In the genomic region with DNA sequence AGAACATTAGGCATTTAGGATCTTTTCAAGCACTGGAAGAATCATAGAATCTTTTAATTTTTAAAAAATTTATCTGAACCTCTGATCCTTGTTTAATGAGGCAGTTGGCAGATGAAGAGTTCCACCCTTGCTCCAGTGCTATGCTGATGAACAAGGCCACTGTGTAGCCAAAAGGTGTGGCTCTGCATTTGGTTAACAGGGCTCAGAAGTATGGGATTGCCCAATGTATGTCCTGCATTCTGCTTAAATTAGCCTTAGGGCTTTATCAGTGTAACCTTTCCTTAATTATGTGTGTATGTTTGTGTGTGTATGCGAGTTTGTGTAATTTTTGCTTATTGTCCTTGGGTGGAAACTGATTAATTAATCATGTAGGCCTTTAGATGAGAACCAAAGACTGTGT, we compare ENCODE assay signal across 16 cellular contexts. TPM values are rescaled to one million over a fixed set of nuclear protein-coding genes. Genes with fewer than 3 reads are reported as not detected.
A peak's percentile ranks its signal among the peaks of the same experiment; 100 is the strongest.
DNase-seq lines count a peak whose midpoint lies in the region; ATAC-seq and TF ChIP-seq lines count a peak whose summit lies in the region.
"Had no signal": no experiment of that assay in that cellular context is flagged by ENCODE, and none has a peak within 500 bp of the region (broad histone marks: within the 10 kb centered on the region; RNA-seq: fewer than 3 reads in every experiment).

No MANE protein-coding gene starts in this region.

- no peak overlapping the region for H3K23ac ChIP-seq in trophoblast cell (ENCODE audit: low read length)

- H3K9ac ChIP-seq in PC-3 (ENCODE audit: low read length) (no peak overlapping the region), mammary epithelial cell (ENCODE audit: insufficient read depth, low read length) (no peak overlapping the region), trophoblast cell (ENCODE audit: low read length) (no peak overlapping the region)

- H4K91ac ChIP-seq in trophoblast cell (ENCODE audit: low read depth, low read length): no peak overlapping the region

- BruUV-seq in PC-3 (replicated peaks; lab: Mats Ljungman, UMichigan) (no TSS peak), mammary epithelial cell (replicated peaks; lab: Mats Ljungman, UMichigan) (no TSS peak)

- no peak overlapping the region for H4K8ac ChIP-seq in trophoblast cell (ENCODE audit: low read depth, low read length)

- H3K9me3 ChIP-seq in PC-3 (ENCODE audit: low read length) (no peaks in the 10 kb centered on the region), mammary epithelial cell (replicated peaks; ENCODE audit: insufficient read depth, low read length) (no peaks in the 10 kb centered on the region), trophoblast cell (ENCODE audit: insufficient read depth, low read depth, low read length) (no peaks in the 10 kb centered on the region)
- H3K9me3 ChIP-seq: HAP-1 had no signal

- no peak overlapping the region for H2AFZ ChIP-seq in PC-3 (ENCODE audit: low read length)
- no peak overlapping the region for H2AFZ ChIP-seq in mammary epithelial cell (ENCODE audit: low read depth, low read length)
- H2AFZ ChIP-seq in trophoblast cell (ENCODE audit: insufficient read depth, low read length, poor library complexity): no peak overlapping the region

- H3F3A ChIP-seq in PC-3 (ENCODE audit: low read length, unreplicated experiment): no peaks in the 10 kb centered on the region

- no peak overlapping the region for H3K18ac ChIP-seq in trophoblast cell (ENCODE audit: low read length)

- no peak overlapping the region for H2BK5ac ChIP-seq in trophoblast cell (ENCODE audit: low read depth, low read length, poor library complexity)

- peak; percentile 5 for DNase-seq in PC-3
- DNase-seq in mammary epithelial cell: peak; percentile 38
- peak; percentile 21 to 65 for DNase-seq in trophoblast cell
- no peak for DNase-seq in NOMO-1 treated with DMSO at 0.1 percent for 48 hours (lab: John Stamatoyannopoulos, UW; ENCODE audit: unreplicated experiment)
- DNase-seq: C1 segment of cervical spinal cord; Calu3; CD4-positive, alpha-beta memory T cell; COR-L47; DMS53; DMS79 treated with DMSO at 0.1 percent for 48 hours; GF-D8; GOT3; HFFc6 had no signal

- intact Hi-C loops in PC-3 (cut with micrococcal nuclease): no loop called here
- intact Hi-C loops in mammary epithelial cell (cut with micrococcal nuclease): no loop called here

- no peak overlapping the region for H2AK5ac ChIP-seq in trophoblast cell (ENCODE audit: low read length)

- H3K79me2 ChIP-seq in PC-3 (ENCODE audit: low read length): no peaks in the 10 kb centered on the region
- H3K79me2 ChIP-seq in mammary epithelial cell (ENCODE audit: insufficient read depth, low read length): no peaks in the 10 kb centered on the region
- H3K79me2 ChIP-seq in trophoblast cell (ENCODE audit: control insufficient read depth, insufficient read depth, low read length, poor library complexity): no peaks in the 10 kb centered on the region

- no peak overlapping the region for H2BK12ac ChIP-seq in trophoblast cell (ENCODE audit: low read length)

- no peak overlapping the region for H4K12ac ChIP-seq in trophoblast cell (ENCODE audit: low read depth, low read length)

- H3K27me3 ChIP-seq in PC-3 (ENCODE audit: low read length) (no peaks in the 10 kb centered on the region), mammary epithelial cell (ENCODE audit: insufficient read depth, low read length) (no peaks in the 10 kb centered on the region), trophoblast cell (ENCODE audit: insufficient read depth, low read length) (no peaks in the 10 kb centered on the region)

- no peak for ATAC-seq in PC-3
- peak; percentile 96 for ATAC-seq in esophagus mucosa
- ATAC-seq in GM19328 (IDR thresholded peaks at IDR 0.05; ENCODE audit: unreplicated experiment): no peak

- H3K4me2 ChIP-seq in PC-3 (ENCODE audit: low read length) (no peak overlapping the region), mammary epithelial cell (ENCODE audit: insufficient read depth, low read depth, low read length) (no peak overlapping the region), trophoblast cell (ENCODE audit: low read length) (no peak overlapping the region)

- H4K20me1 ChIP-seq in PC-3 (ENCODE audit: low read length) (no peaks in the 10 kb centered on the region), mammary epithelial cell (ENCODE audit: insufficient read depth, low read length) (no peaks in the 10 kb centered on the region)

- H3K27ac ChIP-seq in PC-3 (ENCODE audit: low read length): no peak overlapping the region
- no peak overlapping the region for H3K27ac ChIP-seq in mammary epithelial cell (ENCODE audit: insufficient read depth, low read depth, low read length)
- no peak overlapping the region for H3K27ac ChIP-seq in trophoblast cell (ENCODE audit: low read depth, low read length)

- dilution Hi-C loops in mammary epithelial cell (cut with HindIII; ENCODE audit: low sequenced_read_pairs): loop anchor here (5.0 kb wide), 1 partner anchor 50 kb away; no protein-coding TSS in a partner anchor

- POLR2A ChIA-PET in PC-3 (lab: Charles Lee; ENCODE audit: unreplicated experiment): no interaction called here

- H3K9me2 ChIP-seq in PC-3 (replicated peaks; ENCODE audit: low read length): no peaks in the 10 kb centered on the region

- no peak for TF ChIP-seq CTCF in PC-3 (conservative IDR thresholded peaks at IDR 0.05; ENCODE audit: low read depth, low read length)
- TF ChIP-seq CTCF in mammary epithelial cell (conservative IDR thresholded peaks at IDR 0.05 in 1 of 2, IDR thresholded peaks at IDR 0.05 in 1 of 2; ENCODE audit: extremely low read depth in 1 of 2, insufficient read depth in 1 of 2, low read depth in 1 of 2, low read length in 2 of 2): no peak

- no peak overlapping the region for H3K4me3 ChIP-seq in PC-3 (ENCODE audit: low read length)
- no peak overlapping the region for H3K4me3 ChIP-seq in mammary epithelial cell (replicated peaks in 1 of 3; ENCODE audit: insufficient read depth in 1 of 3, low read depth in 2 of 3, low read length in 3 of 3)
- H3K4me3 ChIP-seq in trophoblast cell (ENCODE audit: low read depth, low read length): no peak overlapping the region
- H3K4me3 ChIP-seq: HAP-1 had no signal

- no peak overlapping the region for H3K4ac ChIP-seq in trophoblast cell (ENCODE audit: low read depth, low read length)

- CTCF ChIA-PET in PC-3 (lab: Charles Lee): no interaction called here
- CTCF ChIA-PET in mammary epithelial cell (lab: Charles Lee; ENCODE audit: low non-redundant PET): no interaction called here

- in situ Hi-C loops in mammary epithelial cell (cut with MboI; ENCODE audit: low sequenced_read_pairs in 2 of 2): no loop called here

- H2BK120ac ChIP-seq in trophoblast cell (ENCODE audit: insufficient read depth, low read length, poor library complexity): no peak overlapping the region

- H3K14ac ChIP-seq in trophoblast cell (ENCODE audit: low read length): no peak overlapping the region

- no peaks in the 10 kb centered on the region for H3K79me1 ChIP-seq in trophoblast cell (ENCODE audit: low read length)

- H3K4me1 ChIP-seq in PC-3 (ENCODE audit: insufficient read depth, low read length) (0 out of 2 replicates have a peak, but pooled peaks cover 6% of the 10 kb centered on the region), mammary epithelial cell (ENCODE audit: insufficient read depth, low read length) (peaks cover 6% of the 10 kb centered on the region), trophoblast cell (ENCODE audit: control insufficient read depth in 1 of 2, insufficient read depth in 2 of 2, low read length in 2 of 2) (no peaks in the 10 kb centered on the region)

- WGBS in mammary epithelial cell (ENCODE audit: low coverage, missing lambda C conversion rate): 43% methylated on average over 1 of the region's 1 CpG
- WGBS in trophoblast cell (ENCODE audit: extremely low coverage, insufficient coverage, insufficient read length): no CpG with 5 or more reads among the region's 1 CpG

- H3K36me3 ChIP-seq in PC-3 (ENCODE audit: low read depth, low read length) (no peaks in the 10 kb centered on the region), mammary epithelial cell (ENCODE audit: insufficient read depth, low read length) (no peaks in the 10 kb centered on the region), trophoblast cell (ENCODE audit: control insufficient read depth in 1 of 2, insufficient read depth in 2 of 2, low read length in 2 of 2) (no peaks in the 10 kb centered on the region)
- H3K36me3 ChIP-seq: HAP-1 had no signal

RNA-seq across cellular contexts. Expression of a gene that starts 43.3 kb away (rescaled TPM):
- total RNA-seq in PC-3 (2014; rRNA removed): 3.0 and 5.7 TPM in 2 replicates
- 10 to 100 TPM; 10.2 to 13.6 TPM for total RNA-seq in mammary epithelial cell
- polyA plus RNA-seq in mammary epithelial cell: 7.7 TPM
- 29.4 TPM for polyA minus RNA-seq in mammary epithelial cell
- 7.7 TPM for total RNA-seq in esophagus mucosa
- polyA plus RNA-seq in trophoblast cell (2013): 5.4 and 5.7 TPM in 2 replicates

RNA-seq across cellular contexts. Expression of a gene that starts 51.0 kb away (rescaled TPM):
- total RNA-seq in PC-3 (2014; rRNA removed) (4.8 and 7.2 TPM in 2 replicates), mammary epithelial cell (10 to 100 TPM in 1 of 2 donors, 1 to 10 TPM in 1; 7.6 to 10.2 TPM), esophagus mucosa (19.5 TPM)
- polyA plus RNA-seq in mammary epithelial cell: 7.0 TPM
- polyA minus RNA-seq in mammary epithelial cell: 1.9 TPM
- polyA plus RNA-seq in trophoblast cell (2013): 1.4 and 1.5 TPM in 2 replicates
